10 cellular contexts compared by ENCODE assay signal in the genomic region with DNA sequence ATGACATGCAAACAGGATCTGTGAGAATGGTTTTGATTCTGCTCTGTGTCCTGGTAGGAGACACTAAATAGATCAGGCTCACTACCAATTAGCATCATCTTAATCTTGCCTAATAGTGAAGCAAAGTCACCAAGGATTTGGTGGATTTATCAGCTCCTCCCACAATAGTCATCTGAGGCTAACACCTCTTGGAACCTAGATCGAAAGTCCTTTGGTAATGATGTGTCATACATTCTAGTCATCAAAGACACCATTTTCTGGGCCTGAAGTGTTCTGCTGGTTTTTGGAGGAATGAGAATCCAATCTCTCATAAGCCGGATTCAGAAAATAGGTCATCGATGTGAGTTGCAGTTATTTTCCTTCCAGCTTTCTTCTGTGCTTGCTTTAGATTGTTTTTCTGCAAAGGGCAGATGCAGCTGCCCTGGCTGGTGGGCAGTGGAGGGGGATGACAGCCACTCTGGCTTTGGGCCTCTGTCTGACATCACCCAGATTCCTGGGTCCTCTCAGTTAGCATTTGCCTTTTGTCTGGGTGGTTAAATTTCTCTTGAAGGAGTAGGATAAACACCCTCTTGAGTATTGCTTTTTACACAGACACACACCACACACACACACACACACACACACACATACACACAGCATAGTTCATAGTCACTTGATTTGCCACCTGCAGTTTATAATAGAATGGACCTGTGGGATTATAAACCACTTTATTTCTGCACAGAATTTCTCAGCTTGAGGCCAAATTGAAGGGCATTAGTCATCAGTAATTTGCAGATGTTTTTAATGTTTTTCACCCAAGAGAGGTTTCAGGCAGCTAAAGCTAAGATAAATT. TPM values are rescaled to one million over a fixed set of nuclear protein-coding genes. Genes with fewer than 3 reads are reported as not detected.
DNase-seq lines count a peak whose midpoint lies in the region; ATAC-seq, FAIRE-seq and TF ChIP-seq lines count a peak whose summit lies in the region.
"Had no signal": no experiment of that assay in that cellular context is flagged by ENCODE, and none has a peak within 500 bp of the region (broad histone marks: within the 10 kb centered on the region; RNA-seq: fewer than 3 reads in every experiment).

A gene with protein sequence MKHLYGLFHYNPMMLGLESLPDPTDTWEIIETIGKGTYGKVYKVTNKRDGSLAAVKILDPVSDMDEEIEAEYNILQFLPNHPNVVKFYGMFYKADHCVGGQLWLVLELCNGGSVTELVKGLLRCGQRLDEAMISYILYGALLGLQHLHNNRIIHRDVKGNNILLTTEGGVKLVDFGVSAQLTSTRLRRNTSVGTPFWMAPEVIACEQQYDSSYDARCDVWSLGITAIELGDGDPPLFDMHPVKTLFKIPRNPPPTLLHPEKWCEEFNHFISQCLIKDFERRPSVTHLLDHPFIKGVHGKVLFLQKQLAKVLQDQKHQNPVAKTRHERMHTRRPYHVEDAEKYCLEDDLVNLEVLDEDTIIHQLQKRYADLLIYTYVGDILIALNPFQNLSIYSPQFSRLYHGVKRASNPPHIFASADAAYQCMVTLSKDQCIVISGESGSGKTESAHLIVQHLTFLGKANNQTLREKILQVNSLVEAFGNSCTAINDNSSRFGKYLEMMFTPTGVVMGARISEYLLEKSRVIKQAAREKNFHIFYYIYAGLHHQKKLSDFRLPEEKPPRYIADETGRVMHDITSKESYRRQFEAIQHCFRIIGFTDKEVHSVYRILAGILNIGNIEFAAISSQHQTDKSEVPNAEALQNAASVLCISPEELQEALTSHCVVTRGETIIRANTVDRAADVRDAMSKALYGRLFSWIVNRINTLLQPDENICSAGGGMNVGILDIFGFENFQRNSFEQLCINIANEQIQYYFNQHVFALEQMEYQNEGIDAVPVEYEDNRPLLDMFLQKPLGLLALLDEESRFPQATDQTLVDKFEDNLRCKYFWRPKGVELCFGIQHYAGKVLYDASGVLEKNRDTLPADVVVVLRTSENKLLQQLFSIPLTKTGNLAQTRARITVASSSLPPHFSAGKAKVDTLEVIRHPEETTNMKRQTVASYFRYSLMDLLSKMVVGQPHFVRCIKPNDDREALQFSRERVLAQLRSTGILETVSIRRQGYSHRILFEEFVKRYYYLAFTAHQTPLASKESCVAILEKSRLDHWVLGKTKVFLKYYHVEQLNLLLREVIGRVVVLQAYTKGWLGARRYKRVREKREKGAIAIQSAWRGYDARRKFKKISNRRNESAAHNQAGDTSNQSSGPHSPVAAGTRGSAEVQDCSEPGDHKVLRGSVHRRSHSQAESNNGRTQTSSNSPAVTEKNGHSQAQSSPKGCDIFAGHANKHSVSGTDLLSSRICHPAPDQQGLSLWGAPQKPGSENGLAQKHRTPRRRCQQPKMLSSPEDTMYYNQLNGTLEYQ (N-terminal part only) (plus strand): TSS at position 198 of the 832 bp plus-strand sequence. CDS start 141 bp downstream, at position 339.

- POLR2A ChIA-PET in MCF 10A (lab: Yijun Ruan, JAX), result interaction anchor here (0.6 kb wide), 2 partner anchors 60 to 906 kb away, joined by 3 to 4 read pairs; no protein-coding TSS in a partner anchor
- POLR2A ChIA-PET in Caco-2 (lab: Charles Lee), result no interaction called here

- ATAC-seq in HG03095 (IDR thresholded peaks at IDR 0.05; ENCODE audit: unreplicated experiment), result peak; percentile 26
- peak; percentile 52 to 78 (median 72) for ATAC-seq in natural killer cell
- no peak for ATAC-seq in HG03469 (IDR thresholded peaks at IDR 0.05; ENCODE audit: unreplicated experiment)
- ATAC-seq: Panc1 had no signal

- H3K9me3 Mint-ChIP-seq in natural killer cell, result peaks cover 0 to 2% of the 10 kb centered on the region in 2 donors
- no peaks in the 10 kb centered on the region for H3K9me3 Mint-ChIP-seq in MCF 10A (ENCODE audit: unreplicated experiment)
- no peaks in the 10 kb centered on the region for H3K9me3 Mint-ChIP-seq in Caco-2 (ENCODE audit: unreplicated experiment)

- BruUV-seq in MCF 10A (replicated peaks; lab: Mats Ljungman, UMichigan), result no TSS peak
- no TSS peak for BruUV-seq in Caco-2 (replicated peaks; lab: Mats Ljungman, UMichigan)

- H3K27me3 Mint-ChIP-seq in natural killer cell (ENCODE audit: low read depth in 2 of 2) (peaks cover 0 to 2% of the 10 kb centered on the region in 2 donors), MCF 10A (ENCODE audit: insufficient read depth, unreplicated experiment) (no peaks in the 10 kb centered on the region), Caco-2 (ENCODE audit: insufficient read depth, unreplicated experiment) (no peaks in the 10 kb centered on the region)

- intact Hi-C loops in natural killer cell (cut with micrococcal nuclease) (no loop called here), MCF 10A (cut with micrococcal nuclease) (no loop called here), Caco-2 (cut with micrococcal nuclease; ENCODE audit: unreplicated experiment) (no loop called here)

- H3K27ac Mint-ChIP-seq in natural killer cell (peak within 1 kb of the TSS in 1 of 2 donors; percentile 31), MCF 10A (ENCODE audit: low read depth, unreplicated experiment) (no peak within 1 kb of the TSS), Caco-2 (ENCODE audit: unreplicated experiment) (no peak within 1 kb of the TSS)

- TF ChIP-seq CTCF in astrocyte of the cerebellum (IDR thresholded peaks at IDR 0.05; ENCODE audit: low read depth, low read length, missing control alignments) (no peak), natural killer cell (IDR thresholded peaks at IDR 0.05) (no peak), MCF 10A (IDR thresholded peaks at IDR 0.05; ENCODE audit: unreplicated experiment) (no peak), Caco-2 (IDR thresholded peaks at IDR 0.05; ENCODE audit: insufficient read depth in 1 of 2, low read depth in 1 of 2, low read length in 1 of 2, severe bottlenecking in 1 of 2, unreplicated experiment in 1 of 2) (no peak)

- H3K36me3 Mint-ChIP-seq in natural killer cell (no peaks in the 10 kb centered on the region), MCF 10A (ENCODE audit: insufficient read depth, unreplicated experiment) (no peaks in the 10 kb centered on the region), Caco-2 (ENCODE audit: insufficient read depth, unreplicated experiment) (no peaks in the 10 kb centered on the region)

- peaks cover 7 to 9% of the 10 kb centered on the region in 2 donors for H3K4me1 Mint-ChIP-seq in natural killer cell
- peaks cover 6% of the 10 kb centered on the region for H3K4me1 Mint-ChIP-seq in MCF 10A (ENCODE audit: insufficient read depth, unreplicated experiment)
- no peaks in the 10 kb centered on the region for H3K4me1 Mint-ChIP-seq in Caco-2 (ENCODE audit: low read depth, unreplicated experiment)

- no peak within 1 kb of the TSS for H3K4me3 ChIP-seq in astrocyte of the cerebellum (ENCODE audit: low read depth, low read length)
- no peak within 1 kb of the TSS for H3K4me3 ChIP-seq in Caco-2 (ENCODE audit: low read depth, low read length)

- no peak within 1 kb of the TSS for H3K4me3 Mint-ChIP-seq in natural killer cell
- no peak within 1 kb of the TSS for H3K4me3 Mint-ChIP-seq in MCF 10A (ENCODE audit: unreplicated experiment)
- no peak within 1 kb of the TSS for H3K4me3 Mint-ChIP-seq in Caco-2 (ENCODE audit: unreplicated experiment)

- no peaks in the 10 kb centered on the region for H3K36me3 ChIP-seq in Caco-2 (ENCODE audit: control insufficient read depth, insufficient read depth, low read length)

- no peaks in the 10 kb centered on the region for H3K9me3 ChIP-seq in Caco-2

- no peaks in the 10 kb centered on the region for H3K27me3 ChIP-seq in Caco-2 (replicated peaks; ENCODE audit: control insufficient read depth, insufficient read depth, low read length)

- DNase-seq in GM12892 (ENCODE audit: insufficient read length) (no peak), astrocyte of the cerebellum (ENCODE audit: low read depth) (peak; percentile 71), natural killer cell (no peak), MCF 10A (ENCODE audit: unreplicated experiment) (no peak), Caco-2 (no peak)
- DNase-seq in stimulated activated CD4-positive, alpha-beta T cell treated with anti-CD3 and anti-CD28 coated beads, Interleukin-2, amount 100 ng/mL, for 48 hours, result no peak

- no peak for TF ChIP-seq POLR2A in GM12892 (IDR thresholded peaks at IDR 0.05; ENCODE audit: low read depth, low read length)

- in situ Hi-C loops in astrocyte of the cerebellum (cut with HindIII; ENCODE audit: low sequenced_read_pairs), result no loop called here

- FAIRE-seq in GM12892 (lab: Jason Lieb, UNC), result peak; percentile 60

- no peaks in the 10 kb centered on the region for H3K4me1 ChIP-seq in Caco-2
- H3K4me1 ChIP-seq: parathyroid adenoma had no signal

- CTCF ChIA-PET in MCF 10A (lab: Yijun Ruan, JAX), result interaction anchor here (1.1 kb wide), 1 partner anchor 20 kb away, joined by 3 read pairs; no protein-coding TSS in a partner anchor
- CTCF ChIA-PET in Caco-2 (lab: Charles Lee), result no interaction called here

RNA-seq across cellular contexts. Expression of the gene that starts here (rescaled TPM):
- polyA plus RNA-seq in GM12892 (2012; ENCODE audit: missing spikeins), result 0.78 TPM
- total RNA-seq in natural killer cell (under 1 TPM; 0.68 to 0.88 (median 0.75) TPM), MCF 10A (2022) (not detected in 2 replicates), Caco-2 (2022) (0.09 and 0.21 TPM in 2 replicates)

Comparison
In these comparisons a context has a peak if more than half of its experiments do, and no peak if none do; other contexts are left out.
1. Peak in ATAC-seq in natural killer cell; RNA of the gene not detected or under 1 TPM.